In the genomic region with DNA sequence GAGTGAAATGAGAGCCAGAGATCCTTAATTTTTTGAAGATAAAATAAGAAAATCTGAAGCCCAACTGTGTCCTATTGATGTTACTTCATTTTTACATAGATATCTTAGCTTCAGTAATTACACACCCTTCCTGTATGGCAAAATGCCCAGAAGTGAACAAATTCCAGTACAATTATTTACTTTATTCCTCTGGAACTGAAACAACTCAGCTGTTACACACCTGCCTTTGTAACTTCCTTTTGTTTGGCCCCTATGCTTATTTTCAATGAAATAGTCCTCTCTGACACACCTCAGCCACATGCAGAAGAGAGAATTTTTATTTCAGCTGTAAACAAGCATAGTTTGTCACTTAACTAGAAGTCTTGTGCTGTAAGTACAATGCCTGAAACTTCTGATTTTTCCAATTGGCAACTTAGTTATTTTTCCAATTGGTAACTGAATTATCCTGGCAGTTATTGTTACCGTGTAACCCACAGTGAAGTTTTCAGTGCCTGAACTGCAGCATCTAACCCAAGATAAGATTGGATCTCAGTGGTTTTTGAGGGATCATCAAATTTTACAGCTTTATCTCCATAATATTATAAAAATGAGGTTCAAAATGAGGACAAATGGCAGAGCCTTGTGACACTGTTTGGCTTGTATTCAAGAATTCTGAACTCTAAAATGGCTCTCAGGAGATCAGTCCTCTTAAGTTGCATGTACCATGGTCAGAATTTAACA, we compare ENCODE assay signal across 8 cellular contexts.
DNase-seq lines count a peak whose midpoint lies in the region; ATAC-seq and TF ChIP-seq lines count a peak whose summit lies in the region.

No MANE protein-coding gene starts in this region.

- DNase-seq in GF-D8 (lab: John Stamatoyannopoulos, UW) (peak; percentile 25), NCI-H226 (peak; percentile 81), dermis microvascular lymphatic vessel endothelial cell (ENCODE audit: low read depth in 2 of 2) (peak; percentile 87 to 92), nephron progenitor cell (no peak), SIG-M5 treated with dmso at 0.1 percent for 504 hours (lab: John Stamatoyannopoulos, UW; ENCODE audit: unreplicated experiment) (no peak)
- DNase-seq in activated CD4-positive, CD25-positive, alpha-beta regulatory T cell (lab: John Stamatoyannopoulos, UW): no peak

- H3K4me1 Mint-ChIP-seq in nephron progenitor cell: no peaks in the 10 kb centered on the region

- H3K27me3 Mint-ChIP-seq in nephron progenitor cell (ENCODE audit: low read depth, poor library complexity): no peaks in the 10 kb centered on the region

- H3K4me3 Mint-ChIP-seq in nephron progenitor cell: no peak overlapping the region

- no peak for TF ChIP-seq CTCF in nephron progenitor cell (IDR thresholded peaks at IDR 0.05)

- H3K36me3 Mint-ChIP-seq in nephron progenitor cell (ENCODE audit: low read depth): peaks cover 29% of the 10 kb centered on the region

- H3K27ac Mint-ChIP-seq in nephron progenitor cell: peak overlapping the region; percentile 22

- no peak for ATAC-seq in GM18861 (IDR thresholded peaks at IDR 0.05; ENCODE audit: unreplicated experiment)
- no peak for ATAC-seq in GM19328 (IDR thresholded peaks at IDR 0.05; ENCODE audit: unreplicated experiment)

- H3K9me3 Mint-ChIP-seq in nephron progenitor cell: no peaks in the 10 kb centered on the region

Comparison
In these comparisons a context has a peak if more than half of its experiments do, and no peak if none do; other contexts are left out.
1. DNase-seq: peak in GF-D8 (single experiment), NCI-H226 (single experiment) and dermis microvascular lymphatic vessel endothelial cell (2 of 2); none in nephron progenitor cell (single experiment), activated CD4-positive, CD25-positive, alpha-beta regulatory T cell (0 of 4) and SIG-M5 treated with dmso at 0.1 percent for 504 hours (single experiment).